28 cellular contexts compared by ENCODE assay signal in the genomic region with DNA sequence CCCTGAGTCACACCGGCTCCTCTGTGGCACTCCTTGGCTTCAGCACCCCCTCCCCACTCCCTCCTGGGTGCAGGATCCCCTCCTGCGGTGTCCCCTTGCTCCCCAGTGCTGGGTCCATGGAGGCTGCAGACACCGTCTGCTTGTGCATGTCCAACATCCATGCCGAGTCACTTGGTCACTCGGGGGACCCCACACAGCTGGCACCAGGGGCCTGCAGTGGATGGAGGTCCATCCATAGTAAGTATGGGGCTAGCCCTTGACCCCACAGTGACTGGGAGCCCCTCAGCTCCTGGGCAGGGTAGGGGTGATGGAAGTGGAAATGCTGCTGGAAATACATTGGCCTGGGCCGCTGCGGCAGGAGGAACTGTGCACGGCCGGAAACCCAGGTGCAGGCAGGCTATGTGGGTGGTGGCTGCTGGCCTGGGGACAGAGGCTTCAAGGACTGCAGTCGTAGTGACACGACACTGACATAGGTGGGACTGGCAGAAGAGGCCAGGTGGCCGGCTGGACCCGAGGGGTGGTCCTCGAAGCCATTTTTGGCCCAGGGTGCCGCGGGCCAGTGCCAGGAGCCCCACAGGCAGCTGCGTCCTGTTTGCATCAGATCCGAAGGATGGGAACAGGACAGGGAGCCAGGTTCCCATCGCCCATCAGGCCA.
"Had no signal": no experiment of that assay in that cellular context is flagged by ENCODE, and none has a peak within 500 bp of the region (broad histone marks: within the 10 kb centered on the region; RNA-seq: fewer than 3 reads in every experiment).

No MANE protein-coding gene starts in this region.

- FAIRE-seq: frontal cortex had no signal

- H3K4me1 ChIP-seq: breast epithelium, colonic mucosa had no signal

- H3K27me3 ChIP-seq: ascending aorta, cardiac muscle cell, colonic mucosa, dorsolateral prefrontal cortex had no signal

- H3K9me3 ChIP-seq: ascending aorta, breast epithelium, colonic mucosa had no signal

- ATAC-seq: activated CD4-positive, alpha-beta T cell treated with anti-CD3 and anti-CD28 coated beads for 36 hours; activated CD8-positive, alpha-beta memory T cell treated with anti-CD3 and anti-CD28 coated beads, Interleukin-2, amount 10 ng/mL, durations not matched to agents 7 days and 5 days; activated CD8-positive, alpha-beta T cell treated with anti-CD3 and anti-CD28 coated beads, Interleukin-2, amount 10 ng/mL, durations not matched to agents 7 days and 5 days; activated naive CD4-positive, alpha-beta T cell treated with anti-CD3 and anti-CD28 coated beads, Interleukin-2, amount 50 U/mL, for 72 hours; activated T-cell treated with anti-CD3 and anti-CD28 coated beads, Interleukin-2, amount 50 U/mL, for 72 hours; esophagus mucosa had no signal

- H3K36me3 ChIP-seq: ascending aorta, breast epithelium, cardiac muscle cell, colonic mucosa had no signal

- H3K27ac ChIP-seq: ascending aorta, breast epithelium, cardiac muscle cell, colonic mucosa, dorsolateral prefrontal cortex had no signal

- H3K4me3 ChIP-seq: ascending aorta, breast epithelium, cardiac muscle cell, colonic mucosa, dorsolateral prefrontal cortex had no signal

- DNase-seq: activated CD4-positive, alpha-beta memory T cell treated with anti-CD3 and anti-CD28 coated beads for 36 hours; activated CD4-positive, alpha-beta T cell treated with anti-CD3 and anti-CD28 coated beads for 36 hours; activated CD4-positive, alpha-beta T cell treated with anti-CD3 and anti-CD28 coated beads, Interleukin-2, amount 10 ng/mL, durations not matched to agents 24 days and 14 days; activated CD4-positive, CD25-positive, alpha-beta regulatory T cell; activated CD4-positive, CD25-positive, alpha-beta regulatory T cell treated with anti-CD3 and anti-CD28 coated beads, Interleukin-2, amount 50 U/mL, for 72 hours; activated CD8-positive, alpha-beta memory T cell treated with anti-CD3 and anti-CD28 coated beads, Interleukin-2, amount 10 ng/mL, durations not matched to agents 7 days and 5 days; activated CD8-positive, alpha-beta memory T cell treated with anti-CD3 and anti-CD28 coated beads, Interleukin-2, amount 50 U/mL, for 4 hours; activated CD8-positive, alpha-beta T cell treated with anti-CD3 and anti-CD28 coated beads, Interleukin-2, amount 10 ng/mL, durations not matched to agents 7 days and 5 days; activated gamma-delta T cell; activated naive CD4-positive, alpha-beta T cell; activated naive CD4-positive, alpha-beta T cell treated with anti-CD3 and anti-CD28 coated beads, Interleukin-2, amount 10 ng/mL, durations not matched to agents 7 days and 5 days; activated naive CD8-positive, alpha-beta T cell treated with anti-CD3 and anti-CD28 coated beads, Interleukin-2, amount 10 ng/mL, durations not matched to agents 7 days and 5 days; activated T-cell treated with anti-CD3 and anti-CD28 coated beads, Interleukin-2, amount 50 U/mL, for 24 hours; activated T-cell treated with anti-CD3 and anti-CD28 coated beads, Interleukin-2, amount 50 U/mL, for 72 hours; central memory CD4-positive, alpha-beta T cell; cerebellar nuclear complex; colonic mucosa; dorsolateral prefrontal cortex; effector memory CD4-positive, alpha-beta T cell; endodermal cell; foreskin fibroblast; T-helper 2 cell had no signal
